ENCODE assay signal across 26 cellular contexts in the genomic region with DNA sequence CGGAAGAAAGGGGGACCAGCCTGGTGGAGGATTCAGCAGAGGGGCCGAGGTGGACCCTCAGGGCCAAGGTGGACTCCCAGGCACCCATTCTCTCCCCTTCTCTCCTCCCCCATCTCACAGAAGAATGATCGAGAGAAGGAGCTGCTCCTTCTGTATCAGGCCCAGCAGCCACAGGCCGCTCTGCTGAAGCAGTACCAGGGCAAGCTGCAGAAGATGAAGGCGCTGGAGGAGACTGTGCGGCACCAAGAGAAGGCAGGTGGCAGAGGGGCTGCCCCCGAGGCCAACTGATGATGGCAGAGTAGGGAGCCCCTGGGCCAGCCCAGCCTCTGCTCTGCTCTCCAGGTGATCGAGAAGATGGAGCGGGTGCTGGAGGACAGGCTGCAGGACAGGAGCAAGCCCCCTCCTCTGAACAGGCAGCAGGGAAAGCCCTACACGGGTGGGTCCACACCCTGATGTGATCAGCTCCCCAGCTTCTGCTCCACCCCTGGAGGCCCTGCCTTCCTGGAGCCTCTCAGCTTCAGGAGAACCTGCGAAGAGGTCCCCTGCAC. TPM values are rescaled to one million over a fixed set of nuclear protein-coding genes. Genes with fewer than 3 reads are reported as not detected.
DNase-seq lines count a peak whose midpoint lies in the region; ATAC-seq and TF ChIP-seq lines count a peak whose summit lies in the region.
"Had no signal": no experiment of that assay in that cellular context is flagged by ENCODE, and none has a peak within 500 bp of the region (broad histone marks: within the 10 kb centered on the region; RNA-seq: fewer than 3 reads in every experiment).

No MANE protein-coding gene starts in this region.

- peaks cover 2% of the 10 kb centered on the region for H3K27me3 Mint-ChIP-seq in chondrocyte (ENCODE audit: low read depth)
- H3K27me3 Mint-ChIP-seq: CD4-positive, alpha-beta memory T cell; CD4-positive, CD25-positive, alpha-beta regulatory T cell had no signal

- in situ Hi-C loops in Panc1 (cut with HindIII; ENCODE audit: low pct_unique_long_range_greater_than_20kb, low sequenced_read_pairs): no loop called here

- no peaks in the 10 kb centered on the region for H3K27me3 ChIP-seq in Panc1 (ENCODE audit: control insufficient read depth, insufficient read depth, low read length)
- H3K27me3 ChIP-seq: BE2C, BLaER1 had no signal

- intact Hi-C loops in Panc1 (cut with micrococcal nuclease; ENCODE audit: unreplicated experiment): no loop called here

- no peaks in the 10 kb centered on the region for H3K9me3 Mint-ChIP-seq in chondrocyte (ENCODE audit: low read depth)
- H3K9me3 Mint-ChIP-seq in stimulated activated effector memory CD8-positive, alpha-beta T cell treated with anti-CD3 and anti-CD28 coated beads, Interleukin-12 subunit alpha, Interleukin-12 subunit beta, amount 100 ng/mL, for 72 hours: no peaks in the 10 kb centered on the region
- H3K9me3 Mint-ChIP-seq: CD4-positive, alpha-beta memory T cell; CD8-positive, alpha-beta memory T cell had no signal

- no peak overlapping the region for H3K27ac Mint-ChIP-seq in chondrocyte (ENCODE audit: unreplicated experiment)
- H3K27ac Mint-ChIP-seq in stimulated activated effector memory CD8-positive, alpha-beta T cell treated with anti-CD3 and anti-CD28 coated beads, Interleukin-12 subunit alpha, Interleukin-12 subunit beta, amount 100 ng/mL, for 72 hours: peak overlapping the region; percentile 60
- H3K27ac Mint-ChIP-seq: CD14-positive monocyte; CD4-positive, alpha-beta memory T cell; CD4-positive, CD25-positive, alpha-beta regulatory T cell; CD8-positive, alpha-beta memory T cell had no signal

- no peak for DNase-seq in Panc1 (ENCODE audit: low read depth, low spot score)
- DNase-seq in chondrocyte (ENCODE audit: low spot score): peak; percentile 60
- no peak for DNase-seq in stimulated activated effector memory CD8-positive, alpha-beta T cell treated with anti-CD3 and anti-CD28 coated beads, Interleukin-12 subunit alpha, Interleukin-12 subunit beta, amount 100 ng/mL, for 72 hours (ENCODE audit: low spot score in 2 of 2)
- DNase-seq in NCI-H2107 treated with DMSO at 0.1 percent for 48 hours (lab: John Stamatoyannopoulos, UW; ENCODE audit: unreplicated experiment): no peak
- DNase-seq: 8988T; ACHN; BE2C; C1 segment of cervical spinal cord; CD4-positive, alpha-beta memory T cell; CD4-positive, CD25-positive, alpha-beta regulatory T cell; CD8-positive, alpha-beta memory T cell; COR-L47; DMS 273 treated with DMSO at 0.1 percent for 48 hours; DMS153; DMS53; DMS79; DND-41; EL; GDM1 had no signal

- no peaks in the 10 kb centered on the region for H3K9me3 ChIP-seq in Panc1 (ENCODE audit: control insufficient read depth, insufficient read depth, low read depth, low read length)
- H3K9me3 ChIP-seq: BE2C had no signal

- peaks cover 2% of the 10 kb centered on the region for H3K36me3 Mint-ChIP-seq in chondrocyte (ENCODE audit: low read depth)
- no peaks in the 10 kb centered on the region for H3K36me3 Mint-ChIP-seq in stimulated activated effector memory CD8-positive, alpha-beta T cell treated with anti-CD3 and anti-CD28 coated beads, Interleukin-12 subunit alpha, Interleukin-12 subunit beta, amount 100 ng/mL, for 72 hours
- H3K36me3 Mint-ChIP-seq: CD14-positive monocyte; CD4-positive, alpha-beta memory T cell; CD4-positive, CD25-positive, alpha-beta regulatory T cell; CD8-positive, alpha-beta memory T cell had no signal

- ATAC-seq in Panc1 (peak; percentile 54), GM18511 (IDR thresholded peaks at IDR 0.05; ENCODE audit: unreplicated experiment) (no peak), HG03521 (IDR thresholded peaks at IDR 0.05; ENCODE audit: unreplicated experiment) (no peak)
- ATAC-seq in stimulated activated effector memory CD8-positive, alpha-beta T cell treated with anti-CD3 and anti-CD28 coated beads, Interleukin-12 subunit alpha, Interleukin-12 subunit beta, amount 100 ng/mL, for 72 hours: no peak
- ATAC-seq: GM12878 had no signal

- TF ChIP-seq CTCF in Panc1 (IDR thresholded peaks at IDR 0.05): no peak
- TF ChIP-seq CTCF in chondrocyte (IDR thresholded peaks at IDR 0.05): no peak

- no peak overlapping the region for H3K27ac ChIP-seq in Panc1 (ENCODE audit: low read length)
- H3K27ac ChIP-seq: BLaER1 had no signal

- no peaks in the 10 kb centered on the region for H3K36me3 ChIP-seq in Panc1 (ENCODE audit: control insufficient read depth, insufficient read depth, low read length)
- H3K36me3 ChIP-seq: BE2C, BLaER1 had no signal

- BruUV-seq in Panc1 (replicated peaks; lab: Mats Ljungman, UMichigan): no TSS peak

- no peak overlapping the region for H3K4me3 ChIP-seq in Panc1 (ENCODE audit: low read depth in 2 of 2, low read length in 2 of 2)
- H3K4me3 ChIP-seq: BLaER1, GM12878 had no signal

- POLR2A ChIA-PET in Panc1 (lab: Charles Lee): no interaction called here

- CTCF ChIA-PET in Panc1 (lab: Charles Lee): interaction anchor here (1.1 to 1.3 kb wide), 2 partner anchors 8 to 10 kb away, joined by 3 to 4 read pairs; no protein-coding TSS in a partner anchor

- no peak overlapping the region for H3K4me3 Mint-ChIP-seq in chondrocyte (ENCODE audit: unreplicated experiment)
- H3K4me3 Mint-ChIP-seq in stimulated activated effector memory CD8-positive, alpha-beta T cell treated with anti-CD3 and anti-CD28 coated beads, Interleukin-12 subunit alpha, Interleukin-12 subunit beta, amount 100 ng/mL, for 72 hours: no peak overlapping the region
- H3K4me3 Mint-ChIP-seq: CD14-positive monocyte; CD4-positive, alpha-beta memory T cell; CD4-positive, CD25-positive, alpha-beta regulatory T cell; CD8-positive, alpha-beta memory T cell had no signal

- no peaks in the 10 kb centered on the region for H3K4me1 ChIP-seq in Panc1 (ENCODE audit: control insufficient read depth, insufficient read depth, low read length)
- H3K4me1 ChIP-seq: BE2C had no signal

- no peaks in the 10 kb centered on the region for H3K4me1 Mint-ChIP-seq in chondrocyte (ENCODE audit: low read depth)
- H3K4me1 Mint-ChIP-seq in stimulated activated effector memory CD8-positive, alpha-beta T cell treated with anti-CD3 and anti-CD28 coated beads, Interleukin-12 subunit alpha, Interleukin-12 subunit beta, amount 100 ng/mL, for 72 hours: peaks cover 17% of the 10 kb centered on the region
- H3K4me1 Mint-ChIP-seq: CD14-positive monocyte; CD4-positive, CD25-positive, alpha-beta regulatory T cell had no signal

RNA-seq across cellular contexts. Expression of a gene that starts 36.5 kb away (rescaled TPM):
- 0.57 TPM for total RNA-seq in Panc1 (2021; ENCODE audit: unreplicated experiment)
- polyA plus RNA-seq in Panc1 (2012; ENCODE audit: insufficient read length): 1.5 TPM
- 0.32 to 0.54 TPM in 2 of 3 replicates, not detected in the other for total RNA-seq in chondrocyte
- total RNA-seq: A673; CD4-positive, alpha-beta memory T cell; CD4-positive, CD25-positive, alpha-beta regulatory T cell; CD8-positive, alpha-beta memory T cell; G401 had no signal
- polyA plus RNA-seq: CD14-positive monocyte; CD4-positive, alpha-beta memory T cell; CD4-positive, CD25-positive, alpha-beta regulatory T cell; CD8-positive, alpha-beta memory T cell had no signal
